ENCODE assay signal across 7 cellular contexts in genomic region chr2:23509071-23509470, GRCh38.
"Had no signal": no experiment of that assay in that cellular context is flagged by ENCODE, and none has a peak within 500 bp of the region (broad histone marks: within the 10 kb centered on the region; RNA-seq: fewer than 3 reads in every experiment).

No MANE protein-coding gene starts in this region.

- ATAC-seq: GM23338 had no signal

- H3K4me3 ChIP-seq: GM23338 had no signal

- H3K4me3 Mint-ChIP-seq: GM23338, H9 had no signal

- DNase-seq: H9, HCEC 1CT, IMR-90 had no signal

- FAIRE-seq: H1, H54, HTR-8/SVneo had no signal

- H2AFZ ChIP-seq: GM23338 had no signal

- H3K9me3 Mint-ChIP-seq: GM23338, H9 had no signal

- H3K4me2 ChIP-seq: GM23338 had no signal

- H3K27ac Mint-ChIP-seq: GM23338, H9 had no signal

- H3K4me1 Mint-ChIP-seq: GM23338 had no signal
